Comparison of ENCODE assay signal across 25 cellular contexts in genomic region chr13:60467098-60467497, GRCh38.
"Had no signal": no experiment of that assay in that cellular context is flagged by ENCODE, and none has a peak within 500 bp of the region (broad histone marks: within the 10 kb centered on the region; RNA-seq: fewer than 3 reads in every experiment).

No MANE protein-coding gene starts in this region.

- FAIRE-seq: astrocyte, endometrium, pancreas, small intestine, urothelium cell line had no signal

- H3K27ac Mint-ChIP-seq: activated naive CD4-positive, alpha-beta T cell treated with anti-CD3 and anti-CD28 coated beads, Interleukin-2, amount 50 U/mL, for 72 hours; activated T-cell treated with anti-CD3 and anti-CD28 coated beads, Interleukin-2, amount 50 U/mL, for 24 hours; activated T-helper 17 cell treated with anti-CD3 and anti-CD28 coated beads, Interleukin-2, amount 50 U/mL, for 72 hours; nephron progenitor cell; stimulated activated memory B cell treated with anti-CD40 and anti-IgM and Interleukin-4, amounts not matched to agents 10 μg/mL and 1 μg/mL and 100 μg/mL, for 72 hours; WTC11 had no signal

- H3K27me3 Mint-ChIP-seq: activated T-cell treated with anti-CD3 and anti-CD28 coated beads, Interleukin-2, amount 50 U/mL, for 24 hours; activated T-helper 17 cell treated with anti-CD3 and anti-CD28 coated beads, Interleukin-2, amount 50 U/mL, for 72 hours; central memory CD8-positive, alpha-beta T cell; stimulated activated memory B cell treated with anti-CD40 and anti-IgM and Interleukin-4, amounts not matched to agents 10 μg/mL and 1 μg/mL and 100 μg/mL, for 72 hours had no signal

- ATAC-seq: activated naive CD4-positive, alpha-beta T cell treated with anti-CD3 and anti-CD28 coated beads, Interleukin-2, amount 50 U/mL, for 72 hours; activated T-helper 17 cell treated with anti-CD3 and anti-CD28 coated beads, Interleukin-2, amount 50 U/mL, for 72 hours; heart right ventricle; left cardiac atrium; mucosa of descending colon; sciatic nerve; stimulated activated memory B cell treated with anti-CD40 and anti-IgM and Interleukin-4, amounts not matched to agents 10 μg/mL and 1 μg/mL and 100 μg/mL, for 72 hours; WTC11 had no signal

- H3K4me3 ChIP-seq: colonic mucosa, heart right ventricle, mucosa of descending colon, pancreas, stomach, suprapubic skin, tibial nerve had no signal

- H3K4me1 Mint-ChIP-seq: stimulated activated memory B cell treated with anti-CD40 and anti-IgM and Interleukin-4, amounts not matched to agents 10 μg/mL and 1 μg/mL and 100 μg/mL, for 72 hours had no signal

- H3K4me3 Mint-ChIP-seq: activated T-cell treated with anti-CD3 and anti-CD28 coated beads, Interleukin-2, amount 50 U/mL, for 24 hours; activated T-helper 17 cell treated with anti-CD3 and anti-CD28 coated beads, Interleukin-2, amount 50 U/mL, for 72 hours; central memory CD8-positive, alpha-beta T cell; nephron progenitor cell; stimulated activated memory B cell treated with anti-CD40 and anti-IgM and Interleukin-4, amounts not matched to agents 10 μg/mL and 1 μg/mL and 100 μg/mL, for 72 hours; WTC11 had no signal

- H3K27me3 ChIP-seq: colonic mucosa, heart right ventricle, pancreas, stomach, suprapubic skin, tibial nerve had no signal

- H3K9me3 ChIP-seq: colonic mucosa, mucosa of descending colon, pancreas, stomach, suprapubic skin had no signal

- H3K9me3 Mint-ChIP-seq: activated naive CD4-positive, alpha-beta T cell treated with anti-CD3 and anti-CD28 coated beads, Interleukin-2, amount 50 U/mL, for 72 hours; activated T-cell treated with anti-CD3 and anti-CD28 coated beads, Interleukin-2, amount 50 U/mL, for 24 hours; activated T-helper 17 cell treated with anti-CD3 and anti-CD28 coated beads, Interleukin-2, amount 50 U/mL, for 72 hours; central memory CD8-positive, alpha-beta T cell; stimulated activated memory B cell treated with anti-CD40 and anti-IgM and Interleukin-4, amounts not matched to agents 10 μg/mL and 1 μg/mL and 100 μg/mL, for 72 hours had no signal

- H3K36me3 ChIP-seq: colonic mucosa had no signal

- H3K4me1 ChIP-seq: colonic mucosa, heart right ventricle, pancreas, stomach, suprapubic skin had no signal

- H3K27ac ChIP-seq: colonic mucosa, heart right ventricle, pancreas, stomach, suprapubic skin, tibial nerve had no signal

- DNase-seq: activated CD8-positive, alpha-beta memory T cell treated with anti-CD3 and anti-CD28 coated beads for 24 hours; activated CD8-positive, alpha-beta memory T cell treated with anti-CD3 and anti-CD28 coated beads, Interleukin-2, amount 50 U/mL, for 4 hours; activated T-cell treated with anti-CD3 and anti-CD28 coated beads, Interleukin-2, amount 50 U/mL, for 24 hours; colonic mucosa; heart right ventricle; islet precursor cell; left cardiac atrium; mesendoderm; mucosa of descending colon; nephron progenitor cell; pancreas; small intestine; stimulated activated CD4-positive, alpha-beta T cell treated with anti-CD3 and anti-CD28 coated beads, Interleukin-15, amount 100 ng/mL, for 24 hours; stomach had no signal
